1 cellular context compared by ENCODE assay signal in the genomic region with DNA sequence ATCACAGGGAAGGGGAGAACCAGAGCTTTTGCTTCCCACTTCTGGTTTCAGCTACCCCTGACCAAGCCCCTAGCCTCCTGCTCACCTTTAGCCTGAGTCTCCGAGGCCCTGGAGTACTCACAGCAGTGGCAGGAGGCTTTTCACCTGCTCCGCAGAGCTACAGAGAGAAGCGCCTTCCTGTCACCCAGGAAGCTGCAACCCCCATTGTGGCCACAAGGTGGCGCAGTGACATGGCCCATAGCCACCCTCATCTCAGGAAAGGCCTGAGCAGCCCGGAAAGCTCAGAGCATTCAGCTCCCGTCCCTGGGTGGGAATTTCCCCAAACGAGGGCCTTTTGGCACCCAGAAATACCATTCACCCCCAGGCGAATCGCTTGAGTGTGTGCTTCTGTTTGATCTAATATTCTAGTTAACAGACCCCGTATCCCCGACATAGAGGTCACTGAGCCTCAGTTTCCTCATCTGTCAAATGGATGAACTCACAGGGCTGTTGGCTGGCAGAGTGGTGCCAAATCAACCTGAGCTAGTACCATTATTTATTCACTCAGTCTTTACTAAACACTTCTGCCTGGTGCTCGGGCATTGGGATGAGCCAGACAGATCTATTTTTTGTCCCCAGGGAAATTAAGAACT.
A peak's percentile ranks its signal among the peaks of the same experiment; 100 is the strongest.
TF ChIP-seq lines count a peak whose summit lies in the region.

No MANE protein-coding gene starts in this region.

TF ChIP-seq in K562, 482 proteins besides CTCF, POLR2A, EP300 and RAD21 (continued from another document and continues in another):
- TF ChIP-seq, protein P1, sequence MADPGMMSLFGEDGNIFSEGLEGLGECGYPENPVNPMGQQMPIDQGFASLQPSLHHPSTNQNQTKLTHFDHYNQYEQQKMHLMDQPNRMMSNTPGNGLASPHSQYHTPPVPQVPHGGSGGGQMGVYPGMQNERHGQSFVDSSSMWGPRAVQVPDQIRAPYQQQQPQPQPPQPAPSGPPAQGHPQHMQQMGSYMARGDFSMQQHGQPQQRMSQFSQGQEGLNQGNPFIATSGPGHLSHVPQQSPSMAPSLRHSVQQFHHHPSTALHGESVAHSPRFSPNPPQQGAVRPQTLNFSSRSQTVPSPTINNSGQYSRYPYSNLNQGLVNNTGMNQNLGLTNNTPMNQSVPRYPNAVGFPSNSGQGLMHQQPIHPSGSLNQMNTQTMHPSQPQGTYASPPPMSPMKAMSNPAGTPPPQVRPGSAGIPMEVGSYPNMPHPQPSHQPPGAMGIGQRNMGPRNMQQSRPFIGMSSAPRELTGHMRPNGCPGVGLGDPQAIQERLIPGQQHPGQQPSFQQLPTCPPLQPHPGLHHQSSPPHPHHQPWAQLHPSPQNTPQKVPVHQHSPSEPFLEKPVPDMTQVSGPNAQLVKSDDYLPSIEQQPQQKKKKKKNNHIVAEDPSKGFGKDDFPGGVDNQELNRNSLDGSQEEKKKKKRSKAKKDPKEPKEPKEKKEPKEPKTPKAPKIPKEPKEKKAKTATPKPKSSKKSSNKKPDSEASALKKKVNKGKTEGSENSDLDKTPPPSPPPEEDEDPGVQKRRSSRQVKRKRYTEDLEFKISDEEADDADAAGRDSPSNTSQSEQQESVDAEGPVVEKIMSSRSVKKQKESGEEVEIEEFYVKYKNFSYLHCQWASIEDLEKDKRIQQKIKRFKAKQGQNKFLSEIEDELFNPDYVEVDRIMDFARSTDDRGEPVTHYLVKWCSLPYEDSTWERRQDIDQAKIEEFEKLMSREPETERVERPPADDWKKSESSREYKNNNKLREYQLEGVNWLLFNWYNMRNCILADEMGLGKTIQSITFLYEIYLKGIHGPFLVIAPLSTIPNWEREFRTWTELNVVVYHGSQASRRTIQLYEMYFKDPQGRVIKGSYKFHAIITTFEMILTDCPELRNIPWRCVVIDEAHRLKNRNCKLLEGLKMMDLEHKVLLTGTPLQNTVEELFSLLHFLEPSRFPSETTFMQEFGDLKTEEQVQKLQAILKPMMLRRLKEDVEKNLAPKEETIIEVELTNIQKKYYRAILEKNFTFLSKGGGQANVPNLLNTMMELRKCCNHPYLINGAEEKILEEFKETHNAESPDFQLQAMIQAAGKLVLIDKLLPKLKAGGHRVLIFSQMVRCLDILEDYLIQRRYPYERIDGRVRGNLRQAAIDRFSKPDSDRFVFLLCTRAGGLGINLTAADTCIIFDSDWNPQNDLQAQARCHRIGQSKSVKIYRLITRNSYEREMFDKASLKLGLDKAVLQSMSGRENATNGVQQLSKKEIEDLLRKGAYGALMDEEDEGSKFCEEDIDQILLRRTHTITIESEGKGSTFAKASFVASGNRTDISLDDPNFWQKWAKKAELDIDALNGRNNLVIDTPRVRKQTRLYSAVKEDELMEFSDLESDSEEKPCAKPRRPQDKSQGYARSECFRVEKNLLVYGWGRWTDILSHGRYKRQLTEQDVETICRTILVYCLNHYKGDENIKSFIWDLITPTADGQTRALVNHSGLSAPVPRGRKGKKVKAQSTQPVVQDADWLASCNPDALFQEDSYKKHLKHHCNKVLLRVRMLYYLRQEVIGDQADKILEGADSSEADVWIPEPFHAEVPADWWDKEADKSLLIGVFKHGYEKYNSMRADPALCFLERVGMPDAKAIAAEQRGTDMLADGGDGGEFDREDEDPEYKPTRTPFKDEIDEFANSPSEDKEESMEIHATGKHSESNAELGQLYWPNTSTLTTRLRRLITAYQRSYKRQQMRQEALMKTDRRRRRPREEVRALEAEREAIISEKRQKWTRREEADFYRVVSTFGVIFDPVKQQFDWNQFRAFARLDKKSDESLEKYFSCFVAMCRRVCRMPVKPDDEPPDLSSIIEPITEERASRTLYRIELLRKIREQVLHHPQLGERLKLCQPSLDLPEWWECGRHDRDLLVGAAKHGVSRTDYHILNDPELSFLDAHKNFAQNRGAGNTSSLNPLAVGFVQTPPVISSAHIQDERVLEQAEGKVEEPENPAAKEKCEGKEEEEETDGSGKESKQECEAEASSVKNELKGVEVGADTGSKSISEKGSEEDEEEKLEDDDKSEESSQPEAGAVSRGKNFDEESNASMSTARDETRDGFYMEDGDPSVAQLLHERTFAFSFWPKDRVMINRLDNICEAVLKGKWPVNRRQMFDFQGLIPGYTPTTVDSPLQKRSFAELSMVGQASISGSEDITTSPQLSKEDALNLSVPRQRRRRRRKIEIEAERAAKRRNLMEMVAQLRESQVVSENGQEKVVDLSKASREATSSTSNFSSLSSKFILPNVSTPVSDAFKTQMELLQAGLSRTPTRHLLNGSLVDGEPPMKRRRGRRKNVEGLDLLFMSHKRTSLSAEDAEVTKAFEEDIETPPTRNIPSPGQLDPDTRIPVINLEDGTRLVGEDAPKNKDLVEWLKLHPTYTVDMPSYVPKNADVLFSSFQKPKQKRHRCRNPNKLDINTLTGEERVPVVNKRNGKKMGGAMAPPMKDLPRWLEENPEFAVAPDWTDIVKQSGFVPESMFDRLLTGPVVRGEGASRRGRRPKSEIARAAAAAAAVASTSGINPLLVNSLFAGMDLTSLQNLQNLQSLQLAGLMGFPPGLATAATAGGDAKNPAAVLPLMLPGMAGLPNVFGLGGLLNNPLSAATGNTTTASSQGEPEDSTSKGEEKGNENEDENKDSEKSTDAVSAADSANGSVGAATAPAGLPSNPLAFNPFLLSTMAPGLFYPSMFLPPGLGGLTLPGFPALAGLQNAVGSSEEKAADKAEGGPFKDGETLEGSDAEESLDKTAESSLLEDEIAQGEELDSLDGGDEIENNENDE (IDR thresholded peaks at IDR 0.05; ENCODE audit: low read depth, low read length) = no peak
- no peak for TF ChIP-seq NR3C1 (CRISPR knock-in tag; IDR thresholded peaks at IDR 0.05)
- TF ChIP-seq ZNF512 (tag; IDR thresholded peaks at IDR 0.05) = no peak
- no peak for TF ChIP-seq GABPB1 (CRISPR knock-in tag; IDR thresholded peaks at IDR 0.05)
- 0 out of 2 replicates have a peak, but pooled peaks have one; percentile 65 for TF ChIP-seq CC2D1A (IDR thresholded peaks at IDR 0.05)
- TF ChIP-seq FOXP4 (CRISPR knock-in tag; IDR thresholded peaks at IDR 0.05; ENCODE audit: borderline replicate concordance) = no peak
- TF ChIP-seq SMC3 (conservative IDR thresholded peaks at IDR 0.05; ENCODE audit: insufficient read depth, low read depth, low read length) = peak; percentile 99
- TF ChIP-seq MEF2A (IDR thresholded peaks at IDR 0.05; ENCODE audit: control insufficient read depth, low read depth, low read length) = no peak
- TF ChIP-seq ZNF507 (tag; conservative IDR thresholded peaks at IDR 0.05) = no peak
- TF ChIP-seq YY1 (IDR thresholded peaks at IDR 0.05; ENCODE audit: borderline replicate concordance in 1 of 3, control insufficient read depth in 1 of 3, extremely low read depth in 1 of 3, insufficient read depth in 3 of 3, insufficient read length in 1 of 3, insufficient replicate concordance in 2 of 3, low read depth in 1 of 3, low read length in 2 of 3) = peak in 2 of 3 experiments; percentile 18 to 31
- no peak for TF ChIP-seq ZNF77 (CRISPR knock-in tag; IDR thresholded peaks at IDR 0.05)
- TF ChIP-seq ZNF830 (CRISPR knock-in tag; IDR thresholded peaks at IDR 0.05) = no peak
- TF ChIP-seq ZNF121 (CRISPR knock-in tag; conservative IDR thresholded peaks at IDR 0.05) = 0 out of 2 replicates have a peak, but pooled peaks have one; percentile 3
- no peak for TF ChIP-seq SRSF9 (IDR thresholded peaks at IDR 0.05; ENCODE audit: borderline replicate concordance, low read depth, low read length)
- 0 out of 4 replicates have a peak, but pooled peaks of 1 of the 2 experiments have one; percentile 26 for TF ChIP-seq NRF1 (conservative IDR thresholded peaks at IDR 0.05 in 1 of 2, IDR thresholded peaks at IDR 0.05 in 1 of 2)
- TF ChIP-seq, protein P2, sequence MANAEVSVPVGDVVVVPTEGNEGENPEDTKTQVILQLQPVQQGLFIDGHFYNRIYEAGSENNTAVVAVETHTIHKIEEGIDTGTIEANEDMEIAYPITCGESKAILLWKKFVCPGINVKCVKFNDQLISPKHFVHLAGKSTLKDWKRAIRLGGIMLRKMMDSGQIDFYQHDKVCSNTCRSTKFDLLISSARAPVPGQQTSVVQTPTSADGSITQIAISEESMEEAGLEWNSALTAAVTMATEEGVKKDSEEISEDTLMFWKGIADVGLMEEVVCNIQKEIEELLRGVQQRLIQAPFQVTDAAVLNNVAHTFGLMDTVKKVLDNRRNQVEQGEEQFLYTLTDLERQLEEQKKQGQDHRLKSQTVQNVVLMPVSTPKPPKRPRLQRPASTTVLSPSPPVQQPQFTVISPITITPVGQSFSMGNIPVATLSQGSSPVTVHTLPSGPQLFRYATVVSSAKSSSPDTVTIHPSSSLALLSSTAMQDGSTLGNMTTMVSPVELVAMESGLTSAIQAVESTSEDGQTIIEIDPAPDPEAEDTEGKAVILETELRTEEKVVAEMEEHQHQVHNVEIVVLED (CRISPR knock-in tag; IDR thresholded peaks at IDR 0.05) = no peak
- TF ChIP-seq RNF2 (IDR thresholded peaks at IDR 0.05) = no peak
- no peak for TF ChIP-seq NEUROD1 (IDR thresholded peaks at IDR 0.05; ENCODE audit: borderline replicate concordance, low read depth, low read length, partially characterized antibody)
- TF ChIP-seq NCOA6 (IDR thresholded peaks at IDR 0.05) = no peak
- TF ChIP-seq, protein P3, sequence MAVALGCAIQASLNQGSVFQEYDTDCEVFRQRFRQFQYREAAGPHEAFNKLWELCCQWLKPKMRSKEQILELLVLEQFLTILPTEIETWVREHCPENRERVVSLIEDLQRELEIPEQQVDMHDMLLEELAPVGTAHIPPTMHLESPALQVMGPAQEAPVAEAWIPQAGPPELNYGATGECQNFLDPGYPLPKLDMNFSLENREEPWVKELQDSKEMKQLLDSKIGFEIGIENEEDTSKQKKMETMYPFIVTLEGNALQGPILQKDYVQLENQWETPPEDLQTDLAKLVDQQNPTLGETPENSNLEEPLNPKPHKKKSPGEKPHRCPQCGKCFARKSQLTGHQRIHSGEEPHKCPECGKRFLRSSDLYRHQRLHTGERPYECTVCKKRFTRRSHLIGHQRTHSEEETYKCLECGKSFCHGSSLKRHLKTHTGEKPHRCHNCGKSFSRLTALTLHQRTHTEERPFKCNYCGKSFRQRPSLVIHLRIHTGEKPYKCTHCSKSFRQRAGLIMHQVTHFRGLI (CRISPR knock-in tag; IDR thresholded peaks at IDR 0.05) = no peak
- no peak for TF ChIP-seq ZSCAN29 (IDR thresholded peaks at IDR 0.05)
- TF ChIP-seq SPI1 (IDR thresholded peaks at IDR 0.05; ENCODE audit: borderline replicate concordance, low read depth, low read length) = no peak
- TF ChIP-seq NR4A1 (CRISPR knock-in tag; IDR thresholded peaks at IDR 0.05) = no peak
- TF ChIP-seq NR4A1 (tag; IDR thresholded peaks at IDR 0.05) = no peak
- no peak for TF ChIP-seq BCL6 (CRISPR knock-in tag; IDR thresholded peaks at IDR 0.05)
- TF ChIP-seq MYNN (IDR thresholded peaks at IDR 0.05) = no peak
- TF ChIP-seq MYNN (CRISPR knock-in tag; IDR thresholded peaks at IDR 0.05) = no peak
- TF ChIP-seq ZBTB8A (IDR thresholded peaks at IDR 0.05; ENCODE audit: partially characterized antibody) = no peak
- no peak for TF ChIP-seq ZNF143 (CRISPR knock-in tag; IDR thresholded peaks at IDR 0.05)
- TF ChIP-seq ZNF75A (CRISPR knock-in tag; IDR thresholded peaks at IDR 0.05) = no peak
- TF ChIP-seq FOS (IDR thresholded peaks at IDR 0.05; ENCODE audit: extremely low read depth, insufficient read length) = no peak
- no peak for TF ChIP-seq COPS2 (conservative IDR thresholded peaks at IDR 0.05)
- TF ChIP-seq ZNF274 (IDR thresholded peaks at IDR 0.05; ENCODE audit: borderline replicate concordance, low read depth, low read length) = no peak
- TF ChIP-seq, protein P4, sequence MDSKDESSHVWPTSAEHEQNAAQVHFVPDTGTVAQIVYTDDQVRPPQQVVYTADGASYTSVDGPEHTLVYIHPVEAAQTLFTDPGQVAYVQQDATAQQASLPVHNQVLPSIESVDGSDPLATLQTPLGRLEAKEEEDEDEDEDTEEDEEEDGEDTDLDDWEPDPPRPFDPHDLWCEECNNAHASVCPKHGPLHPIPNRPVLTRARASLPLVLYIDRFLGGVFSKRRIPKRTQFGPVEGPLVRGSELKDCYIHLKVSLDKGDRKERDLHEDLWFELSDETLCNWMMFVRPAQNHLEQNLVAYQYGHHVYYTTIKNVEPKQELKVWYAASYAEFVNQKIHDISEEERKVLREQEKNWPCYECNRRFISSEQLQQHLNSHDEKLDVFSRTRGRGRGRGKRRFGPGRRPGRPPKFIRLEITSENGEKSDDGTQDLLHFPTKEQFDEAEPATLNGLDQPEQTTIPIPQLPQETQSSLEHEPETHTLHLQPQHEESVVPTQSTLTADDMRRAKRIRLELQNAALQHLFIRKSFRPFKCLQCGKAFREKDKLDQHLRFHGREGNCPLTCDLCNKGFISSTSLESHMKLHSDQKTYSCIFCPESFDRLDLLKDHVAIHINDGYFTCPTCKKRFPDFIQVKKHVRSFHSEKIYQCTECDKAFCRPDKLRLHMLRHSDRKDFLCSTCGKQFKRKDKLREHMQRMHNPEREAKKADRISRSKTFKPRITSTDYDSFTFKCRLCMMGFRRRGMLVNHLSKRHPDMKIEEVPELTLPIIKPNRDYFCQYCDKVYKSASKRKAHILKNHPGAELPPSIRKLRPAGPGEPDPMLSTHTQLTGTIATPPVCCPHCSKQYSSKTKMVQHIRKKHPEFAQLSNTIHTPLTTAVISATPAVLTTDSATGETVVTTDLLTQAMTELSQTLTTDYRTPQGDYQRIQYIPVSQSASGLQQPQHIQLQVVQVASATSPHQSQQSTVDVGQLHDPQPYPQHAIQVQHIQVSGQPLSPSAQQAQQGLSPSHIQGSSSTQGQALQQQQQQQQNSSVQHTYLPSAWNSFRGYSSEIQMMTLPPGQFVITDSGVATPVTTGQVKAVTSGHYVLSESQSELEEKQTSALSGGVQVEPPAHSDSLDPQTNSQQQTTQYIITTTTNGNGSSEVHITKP (IDR thresholded peaks at IDR 0.05; ENCODE audit: partially characterized antibody) = no peak
- no peak for TF ChIP-seq TRIM24 (IDR thresholded peaks at IDR 0.05)
- no peak for TF ChIP-seq TEAD2 (tag; IDR thresholded peaks at IDR 0.05)
- no peak for TF ChIP-seq BRF1 (IDR thresholded peaks at IDR 0.05; ENCODE audit: borderline replicate concordance, extremely low read depth, insufficient read length)
- no peak for TF ChIP-seq ZNF57 (CRISPR knock-in tag; IDR thresholded peaks at IDR 0.05)
